8 cellular contexts compared by ENCODE assay signal in genomic region chr12:104201238-104202001, GRCh38. TPM values are rescaled to one million over a fixed set of nuclear protein-coding genes. Genes with fewer than 3 reads are reported as not detected.
DNase-seq lines count a peak whose midpoint lies in the region; ATAC-seq and TF ChIP-seq lines count a peak whose summit lies in the region.

No MANE protein-coding gene starts in this region.

- no peak for ATAC-seq in GM18519 (IDR thresholded peaks at IDR 0.05; ENCODE audit: low FRiP score, unreplicated experiment)

- H3K36me3 ChIP-seq in ascending aorta (no peaks in the 10 kb centered on the region), smooth muscle cell (ENCODE audit: low read depth) (no peaks in the 10 kb centered on the region)

- H2AFZ ChIP-seq in smooth muscle cell (ENCODE audit: low read depth) = no peak overlapping the region

- no peak overlapping the region for H3K4me2 ChIP-seq in smooth muscle cell

- no peaks in the 10 kb centered on the region for H3K27me3 ChIP-seq in ascending aorta
- H3K27me3 ChIP-seq in smooth muscle cell (ENCODE audit: low read depth) = peaks cover 10% of the 10 kb centered on the region

- whole genome bisulfite sequencing in smooth muscle cell (ENCODE audit: low lambda C conversion rate) = 50% methylated on average over 3 of the region's 3 CpGs

- DNase-seq in DMS153 (lab: John Stamatoyannopoulos, UW) (peak; percentile 19), DMS153 treated with DMSO at 0.1 percent for 48 hours (lab: John Stamatoyannopoulos, UW; ENCODE audit: unreplicated experiment) (no peak), NCI-H1048 (lab: John Stamatoyannopoulos, UW) (peak; percentile 4), SW 1271 (lab: John Stamatoyannopoulos, UW) (peak; percentile 14 to 56), ascending aorta (ENCODE audit: low spot score in 2 of 2) (peak in 1 of 2 donors; percentile 69), hepatic stellate cell (ENCODE audit: low spot score) (peak; percentile 50), smooth muscle cell (lab: John Stamatoyannopoulos, UW; ENCODE audit: unreplicated experiment) (no peak)

- no peaks in the 10 kb centered on the region for H3K79me2 ChIP-seq in smooth muscle cell (ENCODE audit: low read depth)

- H3F3A ChIP-seq in smooth muscle cell (ENCODE audit: low read depth) = no peaks in the 10 kb centered on the region

- no peaks in the 10 kb centered on the region for H4K20me1 ChIP-seq in smooth muscle cell (ENCODE audit: low read depth)

- H3K9me3 ChIP-seq in ascending aorta (no peaks in the 10 kb centered on the region), smooth muscle cell (replicated peaks; ENCODE audit: low read depth) (no peaks in the 10 kb centered on the region)

- H3K4me1 ChIP-seq in ascending aorta = peaks cover 0 to 14% of the 10 kb centered on the region in 2 donors
- no peaks in the 10 kb centered on the region for H3K4me1 ChIP-seq in smooth muscle cell (ENCODE audit: low read depth)

- no peak overlapping the region for H3K9ac ChIP-seq in smooth muscle cell (ENCODE audit: low read depth)

- intact Hi-C loops in ascending aorta (cut with DNase I) = loop anchor here (2.0 to 10.0 kb wide), 4 partner anchors 157 to 856 kb away; partner anchors contain the start of gene CHST11

- H3K27ac ChIP-seq in ascending aorta (no peak overlapping the region), smooth muscle cell (ENCODE audit: low read depth) (no peak overlapping the region)

- peak; percentile 80 to 84 (median 83) for TF ChIP-seq CTCF in ascending aorta (IDR thresholded peaks at IDR 0.05)
- TF ChIP-seq CTCF in smooth muscle cell (IDR thresholded peaks at IDR 0.05; ENCODE audit: borderline replicate concordance, insufficient read depth, poor library complexity, severe bottlenecking) = peak; percentile 75

- H3K4me3 ChIP-seq in ascending aorta (no peak overlapping the region), smooth muscle cell (no peak overlapping the region)

RNA-seq across cellular contexts. Expression of gene TXNRD1, which starts 14.2 kb away (rescaled TPM):
- total RNA-seq in ascending aorta = 67.4 TPM
- 42.6 and 61.7 TPM in 2 replicates for total RNA-seq in smooth muscle cell
- 31.1 and 39.9 TPM in 2 replicates for polyA plus RNA-seq in smooth muscle cell

Comparison
In these comparisons a context has a peak if more than half of its experiments do, and no peak if none do; other contexts are left out.
1. DNase-seq: peak in DMS153 (single experiment), NCI-H1048 (single experiment), SW 1271 (2 of 2) and hepatic stellate cell (single experiment); none in DMS153 treated with DMSO at 0.1 percent for 48 hours (single experiment) and smooth muscle cell (single experiment).